ENCODE assay signal across 14 cellular contexts in genomic region chr6:94278146-94278545, GRCh38.
DNase-seq lines count a peak whose midpoint lies in the region; ATAC-seq, FAIRE-seq and TF ChIP-seq lines count a peak whose summit lies in the region.
"Had no signal": no experiment of that assay in that cellular context is flagged by ENCODE, and none has a peak within 500 bp of the region (broad histone marks: within the 10 kb centered on the region; RNA-seq: fewer than 3 reads in every experiment).

No MANE protein-coding gene starts in this region.

- no peaks in the 10 kb centered on the region for H3K4me1 Mint-ChIP-seq in T-helper 17 cell
- H3K4me1 Mint-ChIP-seq: CD4-positive, CD25-positive, alpha-beta regulatory T cell had no signal

- H3K4me2 ChIP-seq in neuronal stem cell (ENCODE audit: insufficient read depth, low read length, poor library complexity, severe bottlenecking) = no peak overlapping the region
- H3K4me2 ChIP-seq: BLaER1 treated with 17β-estradiol and CSF1 and Interleukin-3, amounts not matched to agents 10 nM and 100 nM had no signal

- peak overlapping the region; percentile 21 for H3K27ac Mint-ChIP-seq in T-helper 17 cell
- H3K27ac Mint-ChIP-seq: CD4-positive, CD25-positive, alpha-beta regulatory T cell had no signal

- TF ChIP-seq CTCF in D721Med (IDR thresholded peaks at IDR 0.05; ENCODE audit: insufficient read depth, missing control alignments) = no peak

- H3K36me3 Mint-ChIP-seq in T-helper 17 cell (ENCODE audit: low read depth) = no peaks in the 10 kb centered on the region
- H3K36me3 Mint-ChIP-seq: CD4-positive, CD25-positive, alpha-beta regulatory T cell had no signal

- no peak overlapping the region for H3K4me3 ChIP-seq in neuronal stem cell (ENCODE audit: low read length in 2 of 2)
- H3K4me3 ChIP-seq: BLaER1 treated with 17β-estradiol and CSF1 and Interleukin-3, amounts not matched to agents 10 nM and 100 nM; GM23248 had no signal

- H2BK120ac ChIP-seq in neuronal stem cell (ENCODE audit: low read depth, low read length) = no peak overlapping the region

- DNase-seq in D721Med (ENCODE audit: insufficient read length, low spot score) (no peak), NCI-H524 treated with DMSO at 0.1 percent for 48 hours (lab: John Stamatoyannopoulos, UW) (peak; percentile 61), T-helper 17 cell (no peak), neuronal stem cell (ENCODE audit: low spot score) (no peak), NCI-H1417 (lab: John Stamatoyannopoulos, UW) (no peak), dedifferentiated amniotic fluid mesenchymal stem cell (ENCODE audit: extremely low spot score) (no peak)
- DNase-seq in effector CD8-positive, alpha-beta T cell (lab: John Stamatoyannopoulos, UW) = no peak
- DNase-seq: ACHN; CD4-positive, CD25-positive, alpha-beta regulatory T cell; DMS 273 treated with DMSO at 0.1 percent for 48 hours; GM23248 had no signal

- no peak overlapping the region for H3K4me3 Mint-ChIP-seq in T-helper 17 cell
- H3K4me3 Mint-ChIP-seq: CD4-positive, CD25-positive, alpha-beta regulatory T cell had no signal

- H2AFZ ChIP-seq in neuronal stem cell (ENCODE audit: low read length) = no peak overlapping the region
- H2AFZ ChIP-seq: GM23248 had no signal

- H3K4me1 ChIP-seq in neuronal stem cell (ENCODE audit: control insufficient read depth in 2 of 2, insufficient read depth in 1 of 2, low read depth in 1 of 2, low read length in 2 of 2) = peaks cover 0 to 3% of the 10 kb centered on the region in 2 donors
- H3K4me1 ChIP-seq: BLaER1 treated with 17β-estradiol and CSF1 and Interleukin-3, amounts not matched to agents 10 nM and 100 nM had no signal

- H3K9me3 ChIP-seq in T-helper 17 cell (ENCODE audit: control insufficient read depth, low read length, poor library complexity, severe bottlenecking) = no peaks in the 10 kb centered on the region
- no peaks in the 10 kb centered on the region for H3K9me3 ChIP-seq in neuronal stem cell (replicated peaks in 1 of 2; ENCODE audit: control insufficient read depth in 2 of 2, insufficient read depth in 1 of 2, low read depth in 1 of 2, low read length in 2 of 2)
- H3K9me3 ChIP-seq: BLaER1 treated with 17β-estradiol and CSF1 and Interleukin-3, amounts not matched to agents 10 nM and 100 nM had no signal

- no peak overlapping the region for H2BK12ac ChIP-seq in neuronal stem cell (ENCODE audit: low read length)

- no peak overlapping the region for H2BK5ac ChIP-seq in neuronal stem cell (ENCODE audit: low read length)

- H3K27me3 ChIP-seq in neuronal stem cell (ENCODE audit: control insufficient read depth in 3 of 3, insufficient read depth in 3 of 3, low read depth in 1 of 3, low read length in 3 of 3) = no peaks in the 10 kb centered on the region
- H3K27me3 ChIP-seq: BLaER1 treated with 17β-estradiol and CSF1 and Interleukin-3, amounts not matched to agents 10 nM and 100 nM had no signal

- H3K27ac ChIP-seq in neuronal stem cell (replicated peaks; ENCODE audit: low read length) = peak overlapping the region; percentile 8
- H3K27ac ChIP-seq: BLaER1 treated with 17β-estradiol and CSF1 and Interleukin-3, amounts not matched to agents 10 nM and 100 nM; GM23248 had no signal

- no peak for ATAC-seq in T-helper 17 cell
- ATAC-seq: HCT116 had no signal

- no peak overlapping the region for H3K23ac ChIP-seq in neuronal stem cell (ENCODE audit: low read depth, low read length, poor library complexity)

- H2BK15ac ChIP-seq in neuronal stem cell (ENCODE audit: low read length) = no peak overlapping the region

- no peaks in the 10 kb centered on the region for H3K79me1 ChIP-seq in neuronal stem cell (ENCODE audit: low read depth, low read length)

- H3K36me3 ChIP-seq in neuronal stem cell (replicated peaks in 1 of 2; ENCODE audit: control insufficient read depth in 2 of 2, insufficient read depth in 2 of 2, low read length in 2 of 2) = no peaks in the 10 kb centered on the region
- H3K36me3 ChIP-seq: BLaER1 treated with 17β-estradiol and CSF1 and Interleukin-3, amounts not matched to agents 10 nM and 100 nM had no signal

- no peak overlapping the region for H3K9ac ChIP-seq in neuronal stem cell (ENCODE audit: low read depth, low read length, poor library complexity)
- H3K9ac ChIP-seq: BLaER1 treated with 17β-estradiol and CSF1 and Interleukin-3, amounts not matched to agents 10 nM and 100 nM; GM23248 had no signal

- H3K27me3 Mint-ChIP-seq in T-helper 17 cell = no peaks in the 10 kb centered on the region
- H3K27me3 Mint-ChIP-seq: CD4-positive, CD25-positive, alpha-beta regulatory T cell had no signal

- H4K91ac ChIP-seq in neuronal stem cell (ENCODE audit: low read depth, low read length, poor library complexity) = no peak overlapping the region

- FAIRE-seq in D721Med (lab: Jason Lieb, UNC) = peak; percentile 93
- FAIRE-seq: H54 had no signal

- H2AK5ac ChIP-seq in neuronal stem cell (ENCODE audit: low read depth, low read length) = no peak overlapping the region

- H3K14ac ChIP-seq in neuronal stem cell (ENCODE audit: low read length) = no peak overlapping the region

- H3K4ac ChIP-seq in neuronal stem cell (ENCODE audit: low read length) = no peak overlapping the region

- no peak overlapping the region for H4K8ac ChIP-seq in neuronal stem cell (ENCODE audit: low read depth, low read length)

- no peak overlapping the region for H3K18ac ChIP-seq in neuronal stem cell (ENCODE audit: low read length)

- WGBS in neuronal stem cell (ENCODE audit: extremely low coverage in 2 of 2, insufficient read length in 2 of 2, insufficient replicate concordance in 1 of 2), 2 donors = no CpG with 5 or more reads among the region's 5 CpGs
